In genomic region chr9:81588148-81588874, GRCh38 we compare ENCODE assay signal across 11 cellular contexts.
A peak's percentile ranks its signal among the peaks of the same experiment; 100 is the strongest.
DNase-seq lines count a peak whose midpoint lies in the region; TF ChIP-seq lines count a peak whose summit lies in the region.
"Had no signal": no experiment of that assay in that cellular context is flagged by ENCODE, and none has a peak within 500 bp of the region (broad histone marks: within the 10 kb centered on the region; RNA-seq: fewer than 3 reads in every experiment).

No MANE protein-coding gene starts in this region.

- H3K4ac ChIP-seq in mesenchymal stem cell (ENCODE audit: low read depth in 1 of 2, low read length in 2 of 2): no peak overlapping the region

- H3K9ac ChIP-seq in endodermal cell (ENCODE audit: extremely low read depth, low read length, poor library complexity, severe bottlenecking) (no peak overlapping the region), mesenchymal stem cell (ENCODE audit: low read length) (no peak overlapping the region)
- H3K9ac ChIP-seq: BLaER1 treated with 17β-estradiol and CSF1 and Interleukin-3, amounts not matched to agents 10 nM and 100 nM had no signal

- peak overlapping the region; percentile 77 for H3K27ac Mint-ChIP-seq in endodermal cell
- H3K27ac Mint-ChIP-seq: T-cell had no signal

- H3K27ac ChIP-seq in endodermal cell (ENCODE audit: low read depth, low read length) (no peak overlapping the region), mesenchymal stem cell (ENCODE audit: low read length, poor library complexity, severe bottlenecking) (peak overlapping the region; percentile 87)
- H3K27ac ChIP-seq: BLaER1 treated with 17β-estradiol and CSF1 and Interleukin-3, amounts not matched to agents 10 nM and 100 nM had no signal

- no peak overlapping the region for H2BK15ac ChIP-seq in mesenchymal stem cell (ENCODE audit: low read depth, poor library complexity, severe bottlenecking)

- no peaks in the 10 kb centered on the region for H3K27me3 Mint-ChIP-seq in endodermal cell (ENCODE audit: insufficient read depth)
- H3K27me3 Mint-ChIP-seq: T-cell had no signal

- H3K4me3 ChIP-seq in endodermal cell (ENCODE audit: low read length): no peak overlapping the region
- H3K4me3 ChIP-seq in mesenchymal stem cell (ENCODE audit: insufficient read depth in 1 of 2, low read depth in 1 of 2, low read length in 2 of 2): no peak overlapping the region
- H3K4me3 ChIP-seq: BLaER1 treated with 17β-estradiol and CSF1 and Interleukin-3, amounts not matched to agents 10 nM and 100 nM had no signal

- H2BK12ac ChIP-seq in mesenchymal stem cell (ENCODE audit: low read length in 2 of 2): peak overlapping the region in 1 of 2 experiments; percentile 2

- H3K9me3 Mint-ChIP-seq in endodermal cell: no peaks in the 10 kb centered on the region
- H3K9me3 Mint-ChIP-seq: T-cell had no signal

- TF ChIP-seq CTCF in endodermal cell (conservative IDR thresholded peaks at IDR 0.05): no peak

- H3K79me1 ChIP-seq in mesenchymal stem cell (replicated peaks; ENCODE audit: low read length, poor library complexity, severe bottlenecking): no peaks in the 10 kb centered on the region

- H3K27me3 ChIP-seq in endodermal cell (ENCODE audit: control insufficient read depth, insufficient read depth, low read length, poor library complexity, severe bottlenecking) (no peaks in the 10 kb centered on the region), mesenchymal stem cell (ENCODE audit: control insufficient read depth in 1 of 2, insufficient read depth in 1 of 2, low read length in 2 of 2) (no peaks in the 10 kb centered on the region)
- H3K27me3 ChIP-seq: BLaER1 treated with 17β-estradiol and CSF1 and Interleukin-3, amounts not matched to agents 10 nM and 100 nM had no signal

- no peak overlapping the region for H2BK120ac ChIP-seq in mesenchymal stem cell (ENCODE audit: low read depth, low read length)

- peak overlapping the region; percentile 5 for H4K91ac ChIP-seq in mesenchymal stem cell (ENCODE audit: low read length)

- H3K36me3 ChIP-seq in endodermal cell (ENCODE audit: control insufficient read depth, insufficient read depth, low read length): peaks cover 95% of the 10 kb centered on the region
- H3K36me3 ChIP-seq in mesenchymal stem cell (ENCODE audit: control insufficient read depth in 1 of 2, insufficient read depth in 2 of 2, low read depth in 1 of 2, low read length in 2 of 2): peaks cover 34 to 86% of the 10 kb centered on the region in 2 experiments

- H4K8ac ChIP-seq in mesenchymal stem cell (ENCODE audit: low read length): no peak overlapping the region

- no peak overlapping the region for H3K14ac ChIP-seq in mesenchymal stem cell (ENCODE audit: low read length in 2 of 2)

- peaks cover 93% of the 10 kb centered on the region for H3K36me3 Mint-ChIP-seq in endodermal cell (ENCODE audit: low read depth)
- H3K36me3 Mint-ChIP-seq: T-cell had no signal

- H3K18ac ChIP-seq in mesenchymal stem cell (ENCODE audit: low read depth in 1 of 2, low read length in 2 of 2): peak overlapping the region in 1 of 2 experiments; percentile 34

- H3K9me3 ChIP-seq in endodermal cell (ENCODE audit: control insufficient read depth, low read length): no peaks in the 10 kb centered on the region
- no peaks in the 10 kb centered on the region for H3K9me3 ChIP-seq in mesenchymal stem cell (ENCODE audit: control insufficient read depth, low read length)
- H3K9me3 ChIP-seq: BLaER1 treated with 17β-estradiol and CSF1 and Interleukin-3, amounts not matched to agents 10 nM and 100 nM had no signal

- no peak overlapping the region for H2AFZ ChIP-seq in mesenchymal stem cell (ENCODE audit: low read depth, low read length)

- no peak overlapping the region for H3K23ac ChIP-seq in mesenchymal stem cell (ENCODE audit: low read length in 2 of 2)

- H2AK5ac ChIP-seq in mesenchymal stem cell (ENCODE audit: low read length, severe bottlenecking): no peak overlapping the region

- peaks cover 29% of the 10 kb centered on the region for H3K4me1 Mint-ChIP-seq in endodermal cell
- H3K4me1 Mint-ChIP-seq: T-cell had no signal

- H2BK5ac ChIP-seq in mesenchymal stem cell (ENCODE audit: low read depth, low read length, poor library complexity, severe bottlenecking): peak overlapping the region; percentile 1

- peak; percentile 89 for DNase-seq in ACHN
- DNase-seq in NCI-H2196 treated with DMSO at 0.1 percent for 48 hours (lab: John Stamatoyannopoulos, UW; ENCODE audit: unreplicated experiment): peak; percentile 87
- no peak for DNase-seq in endodermal cell
- peak; percentile 82 for DNase-seq in mesenchymal stem cell
- no peak for DNase-seq in activated CD4-positive, alpha-beta T cell treated with anti-CD3 and anti-CD28 coated beads for 4 hours
- no peak for DNase-seq in stimulated activated CD4-positive, alpha-beta T cell treated with anti-CD3 and anti-CD28 coated beads, Interleukin-1b, Interleukin-23, amount 100 ng/mL, for 48 hours
- no peak for DNase-seq in stimulated activated CD4-positive, alpha-beta T cell treated with anti-CD3 and anti-CD28 coated beads, Interleukin-12 subunit alpha, Interleukin-12 subunit beta, amount 100 ng/mL, for 4 hours
- DNase-seq in C1 segment of cervical spinal cord (lab: John Stamatoyannopoulos, UW): no peak
- DNase-seq: activated naive CD4-positive, alpha-beta T cell treated with Interleukin-2 at 50 U/mL for 16 hours; T-cell had no signal

- WGBS in endodermal cell (ENCODE audit: insufficient coverage in 1 of 2, insufficient read length in 1 of 2), 2 experiments: 89 to 90% methylated on average over 10 to 15 of the region's 15 CpGs
- WGBS in mesenchymal stem cell: 84% methylated on average over 13 of the region's 15 CpGs

- peak overlapping the region; percentile 45 for H3K4me2 ChIP-seq in mesenchymal stem cell (ENCODE audit: low read length, poor library complexity, severe bottlenecking)
- H3K4me2 ChIP-seq: BLaER1 treated with 17β-estradiol and CSF1 and Interleukin-3, amounts not matched to agents 10 nM and 100 nM had no signal

- no peak overlapping the region for H3K4me3 Mint-ChIP-seq in endodermal cell
- H3K4me3 Mint-ChIP-seq: T-cell had no signal

- in situ Hi-C loops in ACHN (cut with HindIII; ENCODE audit: low pct_ligation_motif_present, low pct_unique_long_range_greater_than_20kb, low sequenced_read_pairs): no loop called here

- H3K4me1 ChIP-seq in endodermal cell (ENCODE audit: control insufficient read depth, insufficient read depth, low read length) (peaks cover 21% of the 10 kb centered on the region), mesenchymal stem cell (ENCODE audit: control insufficient read depth, insufficient read depth, low read depth, low read length) (peaks cover 14% of the 10 kb centered on the region)

Comparison
In these comparisons a context has a peak if more than half of its experiments do, and no peak if none do; other contexts are left out.
1. DNase-seq: peak in ACHN (single experiment), NCI-H2196 treated with DMSO at 0.1 percent for 48 hours (single experiment) and mesenchymal stem cell (single experiment); none in endodermal cell (single experiment), activated CD4-positive, alpha-beta T cell treated with anti-CD3 and anti-CD28 coated beads for 4 hours (0 of 2), stimulated activated CD4-positive, alpha-beta T cell treated with anti-CD3 and anti-CD28 coated beads, Interleukin-1b, Interleukin-23, amount 100 ng/mL, for 48 hours (single experiment), stimulated activated CD4-positive, alpha-beta T cell treated with anti-CD3 and anti-CD28 coated beads, Interleukin-12 subunit alpha, Interleukin-12 subunit beta, amount 100 ng/mL, for 4 hours (single experiment) and C1 segment of cervical spinal cord (0 of 14).